8 cellular contexts compared by ENCODE assay signal in genomic region chr11:415640-416041, GRCh38. TPM values are rescaled to one million over a fixed set of nuclear protein-coding genes. Genes with fewer than 3 reads are reported as not detected.
DNase-seq lines count a peak whose midpoint lies in the region; ATAC-seq and TF ChIP-seq lines count a peak whose summit lies in the region.

No MANE protein-coding gene starts in this region.

- POLR2A ChIA-PET in HCT116 (lab: Charles Lee): interaction anchor here (1.9 kb wide), 1 partner anchor 9 kb away, joined by 11 read pairs; no protein-coding TSS in a partner anchor

- no peaks in the 10 kb centered on the region for H3K27me3 Mint-ChIP-seq in T-helper 2 cell treated with Interferon-gamma antibody and Interleukin-4, amounts not matched to agents 5 μg/mL and 100 μg/mL, for 36 hours (ENCODE audit: low read depth)

- H3K4me2 ChIP-seq in HCT116 (ENCODE audit: low read length) (peak overlapping the region; percentile 93), neuronal stem cell (ENCODE audit: insufficient read depth, low read length, poor library complexity, severe bottlenecking) (no peak overlapping the region)

- no peak overlapping the region for H2BK12ac ChIP-seq in neuronal stem cell (ENCODE audit: low read length)

- RAD21 ChIA-PET in HCT116 (lab: Charles Lee; ENCODE audit: low non-redundant PET in 1 of 2, low total read pairs in 2 of 2, uncharacterized antibody in 2 of 2, unreplicated experiment in 2 of 2): no interaction called here

- no peak overlapping the region for H3K4ac ChIP-seq in neuronal stem cell (ENCODE audit: low read length)

- no peak for TF ChIP-seq POLR2A in HCT116 (IDR thresholded peaks at IDR 0.05; ENCODE audit: borderline replicate concordance, extremely low read depth, insufficient read depth, insufficient read length)

- H3K18ac ChIP-seq in neuronal stem cell (ENCODE audit: low read length): no peak overlapping the region

- BruUV-seq in HCT116 (replicated peaks; lab: Mats Ljungman, UMichigan): no TSS peak

- no peak overlapping the region for H3K14ac ChIP-seq in neuronal stem cell (ENCODE audit: low read length)

- no peaks in the 10 kb centered on the region for H4K20me1 ChIP-seq in HCT116 (ENCODE audit: insufficient read depth)

- H3K9me3 ChIP-seq in HCT116 (ENCODE audit: control insufficient read depth in 1 of 2, insufficient read depth in 1 of 2, low read depth in 1 of 2, low read length in 2 of 2) (no peaks in the 10 kb centered on the region), right atrium auricular region (no peaks in the 10 kb centered on the region), neuronal stem cell (replicated peaks in 1 of 2; ENCODE audit: control insufficient read depth in 2 of 2, insufficient read depth in 1 of 2, low read depth in 1 of 2, low read length in 2 of 2) (peaks cover 0 to 4% of the 10 kb centered on the region in 2 donors)

- peaks cover 28% of the 10 kb centered on the region for H3K4me1 Mint-ChIP-seq in T-helper 2 cell treated with Interferon-gamma antibody and Interleukin-4, amounts not matched to agents 5 μg/mL and 100 μg/mL, for 36 hours (ENCODE audit: low read depth)

- no peak overlapping the region for H2AK5ac ChIP-seq in neuronal stem cell (ENCODE audit: low read depth, low read length)

- H3K23ac ChIP-seq in neuronal stem cell (ENCODE audit: low read depth, low read length, poor library complexity): no peak overlapping the region

- H3K9me3 Mint-ChIP-seq in T-helper 2 cell treated with Interferon-gamma antibody and Interleukin-4, amounts not matched to agents 5 μg/mL and 100 μg/mL, for 36 hours: no peaks in the 10 kb centered on the region

- H4K8ac ChIP-seq in neuronal stem cell (ENCODE audit: low read depth, low read length): no peak overlapping the region

- intact Hi-C loops in HCT116 (cut with micrococcal nuclease): no loop called here

- H2BK5ac ChIP-seq in neuronal stem cell (ENCODE audit: low read length): no peak overlapping the region

- no peaks in the 10 kb centered on the region for H3K9me2 ChIP-seq in HCT116 (ENCODE audit: insufficient read depth)

- no peak for TF ChIP-seq RAD21 in HCT116 (IDR thresholded peaks at IDR 0.05; ENCODE audit: low read depth)

- H2BK120ac ChIP-seq in neuronal stem cell (ENCODE audit: low read depth, low read length): no peak overlapping the region

- peak overlapping the region; percentile 70 for H3K9ac ChIP-seq in HCT116 (ENCODE audit: low read length)
- H3K9ac ChIP-seq in neuronal stem cell (ENCODE audit: low read depth, low read length, poor library complexity): no peak overlapping the region

- no peaks in the 10 kb centered on the region for H3K79me1 ChIP-seq in neuronal stem cell (ENCODE audit: low read depth, low read length)

- DNase-seq in HCT116 (ENCODE audit: low read depth, low spot score): no peak
- DNase-seq in T-helper 2 cell treated with Interferon-gamma antibody and Interleukin-4, amounts not matched to agents 5 μg/mL and 100 μg/mL, for 36 hours (ENCODE audit: low spot score): no peak
- no peak for DNase-seq in right atrium auricular region (ENCODE audit: low spot score)
- DNase-seq in neuronal stem cell (ENCODE audit: low spot score): no peak
- DNase-seq in NCI-H146 (lab: John Stamatoyannopoulos, UW): no peak
- no peak for DNase-seq in AML-193 (lab: John Stamatoyannopoulos, UW)
- no peak for DNase-seq in NCI-H1105 treated with DMSO at 0.1 percent for 48 hours (lab: John Stamatoyannopoulos, UW)

- no peak overlapping the region for H2BK15ac ChIP-seq in neuronal stem cell (ENCODE audit: low read length)

- H3K27me3 ChIP-seq in HCT116 (ENCODE audit: insufficient read depth, low read length) (no peaks in the 10 kb centered on the region), right atrium auricular region (peaks cover 0 to 3% of the 10 kb centered on the region in 2 donors), neuronal stem cell (ENCODE audit: control insufficient read depth in 3 of 3, insufficient read depth in 3 of 3, low read depth in 1 of 3, low read length in 3 of 3) (peaks cover 15 to 61% (median 44%) of the 10 kb centered on the region in 3 experiments)

- H3K36me3 Mint-ChIP-seq in T-helper 2 cell treated with Interferon-gamma antibody and Interleukin-4, amounts not matched to agents 5 μg/mL and 100 μg/mL, for 36 hours (ENCODE audit: low read depth): peaks cover 4% of the 10 kb centered on the region

- H3K27ac Mint-ChIP-seq in T-helper 2 cell treated with Interferon-gamma antibody and Interleukin-4, amounts not matched to agents 5 μg/mL and 100 μg/mL, for 36 hours: peak overlapping the region; percentile 90

- H3K27ac ChIP-seq in HCT116 (ENCODE audit: low read depth, low read length) (no peak overlapping the region; the same call in 1 of the 2 replicates), right atrium auricular region (peak overlapping the region; percentile 73 to 75), skin epidermis (peak overlapping the region in 19 of 21 experiments; percentile 33 to 95 (median 86)), neuronal stem cell (replicated peaks; ENCODE audit: low read length) (no peak overlapping the region)

- peak overlapping the region; percentile 98 for H3K4me3 Mint-ChIP-seq in T-helper 2 cell treated with Interferon-gamma antibody and Interleukin-4, amounts not matched to agents 5 μg/mL and 100 μg/mL, for 36 hours

- H3K4me1 ChIP-seq in HCT116 (ENCODE audit: control insufficient read depth in 1 of 2, insufficient read depth in 2 of 2, low read length in 2 of 2) (peaks cover 19 to 33% of the 10 kb centered on the region in 2 experiments), right atrium auricular region (peaks cover 0 to 31% of the 10 kb centered on the region in 2 donors), neuronal stem cell (ENCODE audit: control insufficient read depth in 2 of 2, insufficient read depth in 1 of 2, low read depth in 1 of 2, low read length in 2 of 2) (peaks cover 0 to 7% of the 10 kb centered on the region in 2 donors)

- H4K91ac ChIP-seq in neuronal stem cell (ENCODE audit: low read depth, low read length, poor library complexity): no peak overlapping the region

- TF ChIP-seq CTCF in HCT116 (IDR thresholded peaks at IDR 0.05 in 2 of 3, conservative IDR thresholded peaks at IDR 0.05 in 1 of 3; ENCODE audit: borderline replicate concordance in 1 of 3, insufficient read depth in 1 of 3, low read depth in 2 of 3, low read length in 2 of 3) (no peak), right atrium auricular region (IDR thresholded peaks at IDR 0.05) (no peak)

- ATAC-seq in HCT116: no peak

- no peaks in the 10 kb centered on the region; the same call in 1 of the 2 replicates for H3K79me2 ChIP-seq in HCT116 (ENCODE audit: insufficient read depth, low read length)

- H2AFZ ChIP-seq in HCT116 (ENCODE audit: low read depth, low read length, poor library complexity, severe bottlenecking) (no peak overlapping the region), neuronal stem cell (ENCODE audit: low read length) (no peak overlapping the region)

- WGBS in neuronal stem cell (ENCODE audit: extremely low coverage in 2 of 2, insufficient read length in 2 of 2, insufficient replicate concordance in 1 of 2), 2 donors: no CpG with 5 or more reads among the region's 5 CpGs

- CTCF ChIA-PET in HCT116 (lab: Charles Lee): interaction anchor here (1.6 kb wide), 1 partner anchor 33 kb away, joined by 11 read pairs; no protein-coding TSS in a partner anchor

- H3K36me3 ChIP-seq in HCT116 (ENCODE audit: control insufficient read depth in 1 of 2, insufficient read depth in 2 of 2, low read length in 2 of 2): no peaks in the 10 kb centered on the region
- no peaks in the 10 kb centered on the region for H3K36me3 ChIP-seq in right atrium auricular region
- no peaks in the 10 kb centered on the region for H3K36me3 ChIP-seq in neuronal stem cell (replicated peaks in 1 of 2; ENCODE audit: control insufficient read depth in 2 of 2, insufficient read depth in 2 of 2, low read length in 2 of 2)

- H3K4me3 ChIP-seq in HCT116 (replicated peaks in 1 of 2; ENCODE audit: low read depth in 1 of 2, low read length in 2 of 2) (peak overlapping the region in 1 of 2 experiments; percentile 66; a peak in 2 of 4 replicates), right atrium auricular region (peak overlapping the region; percentile 30 to 57), skin epidermis (peak overlapping the region; percentile 45 to 66 (median 57)), neuronal stem cell (ENCODE audit: low read length in 2 of 2) (no peak overlapping the region)

TF ChIP-seq in HCT116, 20 proteins besides CTCF, POLR2A, EP300 and RAD21:
- no peak for TF ChIP-seq TCF7L2 (IDR thresholded peaks at IDR 0.05; ENCODE audit: borderline replicate concordance, extremely low read depth, insufficient read depth, insufficient read length)
- TF ChIP-seq YY1 (IDR thresholded peaks at IDR 0.05; ENCODE audit: extremely low read depth, insufficient replicate concordance, low read depth, low read length): no peak
- no peak for TF ChIP-seq EGR1 (IDR thresholded peaks at IDR 0.05; ENCODE audit: low read depth)
- TF ChIP-seq ELF1 (IDR thresholded peaks at IDR 0.05; ENCODE audit: borderline replicate concordance, low read depth): no peak
- TF ChIP-seq POLR2AphosphoS5 (IDR thresholded peaks at IDR 0.05; ENCODE audit: low read depth, low read length): no peak
- TF ChIP-seq FOSL1 (IDR thresholded peaks at IDR 0.05; ENCODE audit: low read depth): no peak
- TF ChIP-seq ZFX (IDR thresholded peaks at IDR 0.05): no peak
TF ChIP-seq in HCT116: peak in this region for 0.

RNA-seq across cellular contexts. Expression of gene SIGIRR, which starts 0.8 kb away (rescaled TPM):
- total RNA-seq in HCT116 (2021; ENCODE audit: unreplicated experiment) (85.6 TPM), right atrium auricular region (10 to 100 TPM; 26.6 to 33.3 TPM)
- polyA plus RNA-seq in HCT116 (2012): 96.6 and 99.1 TPM in 2 replicates
- 15.1 TPM for polyA plus RNA-seq in neuronal stem cell (2013, experiment 1 of 2)
- polyA plus RNA-seq in neuronal stem cell (2013, experiment 2 of 2): 13.4 TPM

RNA-seq across cellular contexts. Expression of gene PKP3, which starts 21.6 kb away (rescaled TPM):
- total RNA-seq in HCT116 (2021; ENCODE audit: unreplicated experiment) (157 TPM), right atrium auricular region (1 to 10 TPM in 1 of 2 donors, under 1 TPM in 1; 0.43 to 1.0 TPM)
- 124 and 128 TPM in 2 replicates for polyA plus RNA-seq in HCT116 (2012)
- polyA plus RNA-seq in neuronal stem cell (2013, experiment 1 of 2): 0.40 TPM
- polyA plus RNA-seq in neuronal stem cell (2013, experiment 2 of 2): 0.40 TPM

RNA-seq across cellular contexts. Expression of gene ANO9, which starts 26.2 kb away (rescaled TPM):
- total RNA-seq in HCT116 (2021; ENCODE audit: unreplicated experiment) (70.3 TPM), right atrium auricular region (under 1 TPM; 0.11 to 0.75 TPM)
- 53.8 and 55.2 TPM in 2 replicates for polyA plus RNA-seq in HCT116 (2012)
- 2.8 TPM for polyA plus RNA-seq in neuronal stem cell (2013, experiment 1 of 2)
- 1.9 TPM for polyA plus RNA-seq in neuronal stem cell (2013, experiment 2 of 2)

RNA-seq across cellular contexts. Expression of gene PTDSS2, which starts 34.4 kb away (rescaled TPM):
- total RNA-seq in HCT116 (2021; ENCODE audit: unreplicated experiment) (40.1 TPM), right atrium auricular region (10 to 100 TPM; 26.8 to 32.5 TPM)
- 32.1 and 33.3 TPM in 2 replicates for polyA plus RNA-seq in HCT116 (2012)
- polyA plus RNA-seq in neuronal stem cell (2013, experiment 1 of 2): 27.4 TPM
- polyA plus RNA-seq in neuronal stem cell (2013, experiment 2 of 2): 26.0 TPM

RNA-seq across cellular contexts. Expression of gene B4GALNT4, which starts 46.3 kb away (rescaled TPM):
- total RNA-seq in HCT116 (2021; ENCODE audit: unreplicated experiment) (54.3 TPM), right atrium auricular region (under 1 TPM in 1 of 2 donors, not detected in 1; 0.39 TPM)
- 33.3 and 35.8 TPM in 2 replicates for polyA plus RNA-seq in HCT116 (2012)
- 87.0 TPM for polyA plus RNA-seq in neuronal stem cell (2013, experiment 1 of 2)
- polyA plus RNA-seq in neuronal stem cell (2013, experiment 2 of 2): 87.3 TPM

Comparison
In these comparisons a context has a peak if more than half of its experiments do, and no peak if none do; other contexts are left out.
1. H3K27ac ChIP-seq: peak in right atrium auricular region (2 of 2) and skin epidermis (19 of 21); none in HCT116 (single experiment) and neuronal stem cell (single experiment).
2. H3K4me3 ChIP-seq: peak in right atrium auricular region (2 of 2) and skin epidermis (7 of 7); none in neuronal stem cell (0 of 2).
3. RNA of gene PKP3, which starts 21.6 kb away (total RNA-seq): 157 TPM in HCT116 (single experiment); 0.43 to 1.0 TPM in right atrium auricular region; every median in the first group is over 10 times any median in the second.
4. RNA of gene ANO9, which starts 26.2 kb away (total RNA-seq): 70.3 TPM in HCT116 (single experiment); 0.11 to 0.75 TPM in right atrium auricular region; every median in the first group is over 10 times any median in the second.